ENCODE assay signal across 14 cellular contexts in genomic region chr3:182908471-182908870, GRCh38.
A peak's percentile ranks its signal among the peaks of the same experiment; 100 is the strongest.
DNase-seq lines count a peak whose midpoint lies in the region; ATAC-seq, FAIRE-seq and TF ChIP-seq lines count a peak whose summit lies in the region.
"Had no signal": no experiment of that assay in that cellular context is flagged by ENCODE, and none has a peak within 500 bp of the region (broad histone marks: within the 10 kb centered on the region; RNA-seq: fewer than 3 reads in every experiment).

No MANE protein-coding gene starts in this region.

- H3K27me3 ChIP-seq in AG04450 (ENCODE audit: control insufficient read depth, insufficient read depth, low read length), result no peaks in the 10 kb centered on the region

- peak; percentile 33 for DNase-seq in AG04450 (ENCODE audit: low read depth, low spot score)
- DNase-seq in GM19239 (ENCODE audit: insufficient read length, low spot score), result no peak
- DNase-seq in choroid plexus epithelial cell (ENCODE audit: low read depth), result peak; percentile 40
- peak; percentile 12 for DNase-seq in hepatic stellate cell (ENCODE audit: low spot score)
- no peak for DNase-seq in glomerular visceral epithelial cell (ENCODE audit: extremely low spot score)
- no peak for DNase-seq in central memory CD4-positive, alpha-beta T cell
- DNase-seq in NCI-H1092 treated with DMSO at 0.1 percent for 48 hours (lab: John Stamatoyannopoulos, UW), result no peak
- DNase-seq: NCI-H1417 treated with DMSO at 0.1 percent for 48 hours; NCI-H2029; NCI-H446 treated with DMSO at 0.1 percent for 48 hours; NK-92 treated with Interleukin-12 subunit alpha and Interleukin-12 subunit beta, amount 100 ng/mL, for 24 hours; SHP77 treated with DMSO at 0.1 percent for 48 hours had no signal

- no peaks in the 10 kb centered on the region for H3K9me3 ChIP-seq in AG04450 (ENCODE audit: control insufficient read depth, insufficient read depth, low read length)

- H3K4me3 ChIP-seq in AG04450 (ENCODE audit: low read depth, low read length), result no peak overlapping the region
- H3K4me3 ChIP-seq in choroid plexus epithelial cell (ENCODE audit: low read depth, low read length), result no peak overlapping the region
- H3K4me3 ChIP-seq: K562 had no signal

- POLR2A ChIA-PET in AG04450 (lab: Yijun Ruan, JAX), result interaction anchor here (0.5 to 0.6 kb wide), 2 partner anchors 60 to 452 kb away, joined by 3 to 7 read pairs; no protein-coding TSS in a partner anchor

- TF ChIP-seq CTCF in AG04450 (IDR thresholded peaks at IDR 0.05; ENCODE audit: low read depth, low read length), result no peak
- TF ChIP-seq CTCF in choroid plexus epithelial cell (conservative IDR thresholded peaks at IDR 0.05; ENCODE audit: low read depth, low read length), result no peak

- no peak for ATAC-seq in HG02840 (IDR thresholded peaks at IDR 0.05; ENCODE audit: low FRiP score, unreplicated experiment)

- peak; percentile 33 for FAIRE-seq in GM19239 (lab: Jason Lieb, UNC)
- FAIRE-seq: K562 had no signal

- CTCF ChIA-PET in AG04450 (lab: Charles Lee), result interaction anchor here (0.5 to 2.2 kb wide), 5 partner anchors 12 to 195 kb away, joined by 3 to 18 read pairs (median 3); no protein-coding TSS in a partner anchor

- H3K27ac ChIP-seq in AG04450 (ENCODE audit: low read depth, low read length), result no peak overlapping the region

Comparison
In these comparisons a context has a peak if more than half of its experiments do, and no peak if none do; other contexts are left out.
1. DNase-seq: peak in AG04450 (single experiment), choroid plexus epithelial cell (single experiment) and hepatic stellate cell (single experiment); none in GM19239 (single experiment), glomerular visceral epithelial cell (single experiment), central memory CD4-positive, alpha-beta T cell (single experiment) and NCI-H1092 treated with DMSO at 0.1 percent for 48 hours (single experiment).